In genomic region chr9:134386951-134387831, GRCh38 we compare ENCODE assay signal across 1 cellular context.
TF ChIP-seq lines count a peak whose summit lies in the region.

No MANE protein-coding gene starts in this region.

TF ChIP-seq in HepG2, 621 proteins besides CTCF, POLR2A, EP300 and RAD21 (continued from another document and continues in another):
- TF ChIP-seq PRDM15 (CRISPR knock-in tag; IDR thresholded peaks at IDR 0.05) = no peak
- TF ChIP-seq ZNF570 (CRISPR knock-in tag; IDR thresholded peaks at IDR 0.05; ENCODE audit: borderline replicate concordance) = no peak
- no peak for TF ChIP-seq ZMYM3 (CRISPR knock-in tag; IDR thresholded peaks at IDR 0.05)
- no peak for TF ChIP-seq ATF5 (CRISPR knock-in tag; IDR thresholded peaks at IDR 0.05; ENCODE audit: low read depth)
- TF ChIP-seq ZNF276 (CRISPR knock-in tag; IDR thresholded peaks at IDR 0.05; ENCODE audit: low read depth) = no peak
- no peak for TF ChIP-seq GATAD2A (CRISPR knock-in tag; IDR thresholded peaks at IDR 0.05)
- peak; percentile 17 for TF ChIP-seq AGO2 (optimal IDR thresholded peaks at IDR 0.05; ENCODE audit: low read depth, low read length)
- TF ChIP-seq ERF (CRISPR knock-in tag; IDR thresholded peaks at IDR 0.05) = no peak
- no peak for TF ChIP-seq RNF219 (CRISPR knock-in tag; IDR thresholded peaks at IDR 0.05)
- TF ChIP-seq TCF7 (IDR thresholded peaks at IDR 0.05; ENCODE audit: low read depth) = no peak
- no peak for TF ChIP-seq ZBTB26 (CRISPR knock-in tag; IDR thresholded peaks at IDR 0.05; ENCODE audit: borderline replicate concordance)
- no peak for TF ChIP-seq LRRFIP1 (CRISPR knock-in tag; conservative IDR thresholded peaks at IDR 0.05)
- no peak for TF ChIP-seq ZNF839 (CRISPR knock-in tag; IDR thresholded peaks at IDR 0.05; ENCODE audit: borderline replicate concordance)
- no peak for TF ChIP-seq ZNF589 (CRISPR knock-in tag; conservative IDR thresholded peaks at IDR 0.05)
- no peak for TF ChIP-seq MED8 (CRISPR knock-in tag; IDR thresholded peaks at IDR 0.05; ENCODE audit: insufficient replicate concordance)
- TF ChIP-seq POLR2G (IDR thresholded peaks at IDR 0.05; ENCODE audit: low read depth, low read length) = no peak
- TF ChIP-seq ZNF768 (CRISPR knock-in tag; IDR thresholded peaks at IDR 0.05) = 0 out of 2 replicates have a peak, but pooled peaks have one; percentile 24
- no peak for TF ChIP-seq KLF15 (CRISPR knock-in tag; IDR thresholded peaks at IDR 0.05; ENCODE audit: borderline replicate concordance)
- no peak for TF ChIP-seq ZNF670 (CRISPR knock-in tag; IDR thresholded peaks at IDR 0.05; ENCODE audit: borderline replicate concordance)
- TF ChIP-seq JDP2 (CRISPR knock-in tag; IDR thresholded peaks at IDR 0.05; ENCODE audit: borderline replicate concordance) = no peak
- no peak for TF ChIP-seq CREM (IDR thresholded peaks at IDR 0.05)
- no peak for TF ChIP-seq CREM (CRISPR knock-in tag; IDR thresholded peaks at IDR 0.05)
- no peak for TF ChIP-seq AHDC1 (CRISPR knock-in tag; IDR thresholded peaks at IDR 0.05; ENCODE audit: borderline replicate concordance)
- TF ChIP-seq ZUFSP (CRISPR knock-in tag; IDR thresholded peaks at IDR 0.05; ENCODE audit: borderline replicate concordance) = no peak
- peak; percentile 75; the same call in 1 of the 2 replicates for TF ChIP-seq HNRNPL (IDR thresholded peaks at IDR 0.05; ENCODE audit: low read depth, low read length)
- no peak for TF ChIP-seq TCF7L2 (IDR thresholded peaks at IDR 0.05; ENCODE audit: low read depth, low read length)
- no peak for TF ChIP-seq MTF2 (CRISPR knock-in tag; IDR thresholded peaks at IDR 0.05; ENCODE audit: borderline replicate concordance)
- no peak for TF ChIP-seq ZSCAN29 (CRISPR knock-in tag; conservative IDR thresholded peaks at IDR 0.05)
- TF ChIP-seq ZNF101 (CRISPR knock-in tag; IDR thresholded peaks at IDR 0.05; ENCODE audit: borderline replicate concordance, low read depth) = no peak
- TF ChIP-seq ETV5 (CRISPR knock-in tag; IDR thresholded peaks at IDR 0.05; ENCODE audit: borderline replicate concordance) = no peak
- no peak for TF ChIP-seq MXD1 (CRISPR knock-in tag; IDR thresholded peaks at IDR 0.05)
- TF ChIP-seq ZC3H13 (CRISPR knock-in tag; IDR thresholded peaks at IDR 0.05) = no peak
- TF ChIP-seq ZNF432 (CRISPR knock-in tag; IDR thresholded peaks at IDR 0.05; ENCODE audit: borderline replicate concordance) = no peak
- TF ChIP-seq ZNF33A (CRISPR knock-in tag; IDR thresholded peaks at IDR 0.05; ENCODE audit: borderline replicate concordance) = no peak
- TF ChIP-seq ZFP36 (IDR thresholded peaks at IDR 0.05; ENCODE audit: borderline replicate concordance, low read depth, low read length, partially characterized antibody) = no peak
- TF ChIP-seq ZFP36L1 (CRISPR knock-in tag; IDR thresholded peaks at IDR 0.05) = no peak
- no peak for TF ChIP-seq THRA (CRISPR knock-in tag; IDR thresholded peaks at IDR 0.05; ENCODE audit: borderline replicate concordance)
- TF ChIP-seq ZNF547 (CRISPR knock-in tag; IDR thresholded peaks at IDR 0.05) = no peak
